3 cellular contexts compared by ENCODE assay signal in the genomic region with DNA sequence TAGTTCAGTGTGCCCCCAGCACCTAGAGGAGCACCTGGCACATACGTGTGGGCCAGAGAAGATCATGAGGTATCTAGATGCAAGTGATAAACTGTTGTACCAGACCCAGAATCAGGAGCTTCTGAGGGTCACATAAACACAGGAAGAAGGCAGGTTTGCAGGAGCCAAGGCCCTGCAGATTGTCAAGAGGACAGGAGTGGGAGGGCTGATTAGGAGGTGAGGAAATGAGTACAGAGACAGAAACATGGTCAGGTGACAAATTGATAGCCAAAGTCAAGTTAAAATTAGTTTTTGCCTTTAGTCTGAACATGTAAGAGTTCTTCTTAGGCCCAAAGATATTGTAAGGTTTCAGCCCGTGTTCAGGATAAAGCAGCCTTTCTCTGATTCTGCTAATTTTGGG.
TF ChIP-seq lines count a peak whose summit lies in the region.

No MANE protein-coding gene starts in this region.

TF ChIP-seq in liver, 16 proteins besides CTCF, POLR2A, EP300 and RAD21:
- TF ChIP-seq RXRA (IDR thresholded peaks at IDR 0.05) = no peak
- no peak for TF ChIP-seq NR2F2 (IDR thresholded peaks at IDR 0.05)
- TF ChIP-seq HNF4A (conservative IDR thresholded peaks at IDR 0.05) = no peak
- TF ChIP-seq, protein P1, sequence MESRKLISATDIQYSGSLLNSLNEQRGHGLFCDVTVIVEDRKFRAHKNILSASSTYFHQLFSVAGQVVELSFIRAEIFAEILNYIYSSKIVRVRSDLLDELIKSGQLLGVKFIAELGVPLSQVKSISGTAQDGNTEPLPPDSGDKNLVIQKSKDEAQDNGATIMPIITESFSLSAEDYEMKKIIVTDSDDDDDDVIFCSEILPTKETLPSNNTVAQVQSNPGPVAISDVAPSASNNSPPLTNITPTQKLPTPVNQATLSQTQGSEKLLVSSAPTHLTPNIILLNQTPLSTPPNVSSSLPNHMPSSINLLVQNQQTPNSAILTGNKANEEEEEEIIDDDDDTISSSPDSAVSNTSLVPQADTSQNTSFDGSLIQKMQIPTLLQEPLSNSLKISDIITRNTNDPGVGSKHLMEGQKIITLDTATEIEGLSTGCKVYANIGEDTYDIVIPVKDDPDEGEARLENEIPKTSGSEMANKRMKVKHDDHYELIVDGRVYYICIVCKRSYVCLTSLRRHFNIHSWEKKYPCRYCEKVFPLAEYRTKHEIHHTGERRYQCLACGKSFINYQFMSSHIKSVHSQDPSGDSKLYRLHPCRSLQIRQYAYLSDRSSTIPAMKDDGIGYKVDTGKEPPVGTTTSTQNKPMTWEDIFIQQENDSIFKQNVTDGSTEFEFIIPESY (IDR thresholded peaks at IDR 0.05) = no peak
- no peak for TF ChIP-seq SP1 (IDR thresholded peaks at IDR 0.05)
- TF ChIP-seq, protein P2, sequence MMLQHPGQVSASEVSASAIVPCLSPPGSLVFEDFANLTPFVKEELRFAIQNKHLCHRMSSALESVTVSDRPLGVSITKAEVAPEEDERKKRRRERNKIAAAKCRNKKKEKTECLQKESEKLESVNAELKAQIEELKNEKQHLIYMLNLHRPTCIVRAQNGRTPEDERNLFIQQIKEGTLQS (IDR thresholded peaks at IDR 0.05) = no peak
- TF ChIP-seq, protein P3, sequence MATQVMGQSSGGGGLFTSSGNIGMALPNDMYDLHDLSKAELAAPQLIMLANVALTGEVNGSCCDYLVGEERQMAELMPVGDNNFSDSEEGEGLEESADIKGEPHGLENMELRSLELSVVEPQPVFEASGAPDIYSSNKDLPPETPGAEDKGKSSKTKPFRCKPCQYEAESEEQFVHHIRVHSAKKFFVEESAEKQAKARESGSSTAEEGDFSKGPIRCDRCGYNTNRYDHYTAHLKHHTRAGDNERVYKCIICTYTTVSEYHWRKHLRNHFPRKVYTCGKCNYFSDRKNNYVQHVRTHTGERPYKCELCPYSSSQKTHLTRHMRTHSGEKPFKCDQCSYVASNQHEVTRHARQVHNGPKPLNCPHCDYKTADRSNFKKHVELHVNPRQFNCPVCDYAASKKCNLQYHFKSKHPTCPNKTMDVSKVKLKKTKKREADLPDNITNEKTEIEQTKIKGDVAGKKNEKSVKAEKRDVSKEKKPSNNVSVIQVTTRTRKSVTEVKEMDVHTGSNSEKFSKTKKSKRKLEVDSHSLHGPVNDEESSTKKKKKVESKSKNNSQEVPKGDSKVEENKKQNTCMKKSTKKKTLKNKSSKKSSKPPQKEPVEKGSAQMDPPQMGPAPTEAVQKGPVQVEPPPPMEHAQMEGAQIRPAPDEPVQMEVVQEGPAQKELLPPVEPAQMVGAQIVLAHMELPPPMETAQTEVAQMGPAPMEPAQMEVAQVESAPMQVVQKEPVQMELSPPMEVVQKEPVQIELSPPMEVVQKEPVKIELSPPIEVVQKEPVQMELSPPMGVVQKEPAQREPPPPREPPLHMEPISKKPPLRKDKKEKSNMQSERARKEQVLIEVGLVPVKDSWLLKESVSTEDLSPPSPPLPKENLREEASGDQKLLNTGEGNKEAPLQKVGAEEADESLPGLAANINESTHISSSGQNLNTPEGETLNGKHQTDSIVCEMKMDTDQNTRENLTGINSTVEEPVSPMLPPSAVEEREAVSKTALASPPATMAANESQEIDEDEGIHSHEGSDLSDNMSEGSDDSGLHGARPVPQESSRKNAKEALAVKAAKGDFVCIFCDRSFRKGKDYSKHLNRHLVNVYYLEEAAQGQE (IDR thresholded peaks at IDR 0.05) = no peak
- no peak for TF ChIP-seq EGR1 (IDR thresholded peaks at IDR 0.05; ENCODE audit: low read depth in 2 of 2)

TF ChIP-seq in HepG2, 621 proteins besides CTCF, POLR2A, EP300 and RAD21:
- TF ChIP-seq GTF2F1 (IDR thresholded peaks at IDR 0.05; ENCODE audit: low read length) (no peak), HDAC2 (CRISPR knock-in tag; IDR thresholded peaks at IDR 0.05) (no peak), E2F5 (CRISPR knock-in tag; conservative IDR thresholded peaks at IDR 0.05) (no peak), ZNF598 (CRISPR knock-in tag; IDR thresholded peaks at IDR 0.05; ENCODE audit: borderline replicate concordance) (no peak), SRY (CRISPR knock-in tag; IDR thresholded peaks at IDR 0.05) (no peak), ZNF644 (CRISPR knock-in tag; IDR thresholded peaks at IDR 0.05; ENCODE audit: low read depth) (no peak), ZNF383 (CRISPR knock-in tag; IDR thresholded peaks at IDR 0.05; ENCODE audit: borderline replicate concordance) (no peak), ZMAT5 (CRISPR knock-in tag; IDR thresholded peaks at IDR 0.05; ENCODE audit: borderline replicate concordance, low read depth) (no peak), GABPB1 (CRISPR knock-in tag; IDR thresholded peaks at IDR 0.05) (no peak), ZNF577 (CRISPR knock-in tag; IDR thresholded peaks at IDR 0.05; ENCODE audit: borderline replicate concordance, low read depth) (no peak), SOX6 (IDR thresholded peaks at IDR 0.05) (no peak), SOX6 (CRISPR knock-in tag; IDR thresholded peaks at IDR 0.05) (no peak)

TF ChIP-seq in GM12891, 5 proteins besides CTCF, POLR2A, EP300 and RAD21:
- TF ChIP-seq POU2F2 (IDR thresholded peaks at IDR 0.05; ENCODE audit: low read depth, low read length) (no peak), POLR2AphosphoS5 (IDR thresholded peaks at IDR 0.05; ENCODE audit: low read depth, low read length) (no peak), PAX5 (IDR thresholded peaks at IDR 0.05; ENCODE audit: insufficient read depth, low read length, severe bottlenecking) (no peak), TAF1 (IDR thresholded peaks at IDR 0.05; ENCODE audit: low read depth, low read length) (no peak), SPI1 (IDR thresholded peaks at IDR 0.05; ENCODE audit: low read depth, low read length) (no peak)
